ENCODE assay signal across 17 cellular contexts in genomic region chr15:55552461-55552860, GRCh38. TPM values are rescaled to one million over a fixed set of nuclear protein-coding genes. Genes with fewer than 3 reads are reported as not detected.
DNase-seq lines count a peak whose midpoint lies in the region; TF ChIP-seq lines count a peak whose summit lies in the region.
"Had no signal": no experiment of that assay in that cellular context is flagged by ENCODE, and none has a peak within 500 bp of the region (broad histone marks: within the 10 kb centered on the region; RNA-seq: fewer than 3 reads in every experiment).

No MANE protein-coding gene starts in this region.

- peaks cover 23% of the 10 kb centered on the region for H3K9me3 Mint-ChIP-seq in glutamatergic neuron (ENCODE audit: unreplicated experiment)

- no peaks in the 10 kb centered on the region for H3K36me3 ChIP-seq in BLaER1
- peaks cover 3% of the 10 kb centered on the region for H3K36me3 ChIP-seq in SJCRH30
- H3K36me3 ChIP-seq in trophoblast cell (ENCODE audit: control insufficient read depth in 1 of 2, insufficient read depth in 2 of 2, low read length in 2 of 2), result no peaks in the 10 kb centered on the region

- H3K4me1 ChIP-seq in BLaER1 (peaks cover 20% of the 10 kb centered on the region), SJCRH30 (peaks cover 8% of the 10 kb centered on the region), trophoblast cell (ENCODE audit: control insufficient read depth in 1 of 2, insufficient read depth in 2 of 2, low read length in 2 of 2) (peaks cover 0 to 9% of the 10 kb centered on the region in 2 experiments)

- peak overlapping the region; percentile 45 for H4K8ac ChIP-seq in trophoblast cell (ENCODE audit: low read depth, low read length)

- WGBS in trophoblast cell (ENCODE audit: extremely low coverage, insufficient coverage, insufficient read length), result no CpG with 5 or more reads among the region's 5 CpGs

- no peak overlapping the region for H3K23ac ChIP-seq in trophoblast cell (ENCODE audit: low read length)

- no peaks in the 10 kb centered on the region for H3K79me2 ChIP-seq in trophoblast cell (ENCODE audit: control insufficient read depth, insufficient read depth, low read length, poor library complexity)

- H3K18ac ChIP-seq in trophoblast cell (ENCODE audit: low read length), result no peak overlapping the region

- H4K20me1 ChIP-seq in BLaER1, result no peaks in the 10 kb centered on the region

- peak overlapping the region; percentile 62 for H2BK5ac ChIP-seq in trophoblast cell (ENCODE audit: low read depth, low read length, poor library complexity)

- H3K79me1 ChIP-seq in trophoblast cell (ENCODE audit: low read length), result peaks cover 9% of the 10 kb centered on the region

- H3K4ac ChIP-seq in trophoblast cell (ENCODE audit: low read depth, low read length), result no peak overlapping the region

- H3K9ac ChIP-seq in BLaER1 (no peak overlapping the region), trophoblast cell (ENCODE audit: low read length) (no peak overlapping the region)
- H3K9ac ChIP-seq: KMS-11 had no signal

- no peak overlapping the region for H2AFZ ChIP-seq in trophoblast cell (ENCODE audit: insufficient read depth, low read length, poor library complexity)

- peak overlapping the region; percentile 12 for H2BK12ac ChIP-seq in trophoblast cell (ENCODE audit: low read length)

- peak overlapping the region; percentile 72 for H4K91ac ChIP-seq in trophoblast cell (ENCODE audit: low read depth, low read length)

- peak overlapping the region; percentile 30 for H3K14ac ChIP-seq in trophoblast cell (ENCODE audit: low read length)

- peaks cover 8% of the 10 kb centered on the region for H3K4me1 Mint-ChIP-seq in glutamatergic neuron (ENCODE audit: low read depth, unreplicated experiment)

- H3K4me3 ChIP-seq in BLaER1 (peak overlapping the region; percentile 7; the same call in 1 of the 2 replicates), SJCRH30 (peak overlapping the region; percentile 50), trophoblast cell (ENCODE audit: low read depth, low read length) (no peak overlapping the region)

- DNase-seq in SJCRH30 (peak; percentile 74 to 78), glutamatergic neuron (no peak), trophoblast cell (no peak), anterior cingulate cortex (lab: John Stamatoyannopoulos, UW) (no peak), kidney glomerular epithelial cell (lab: John Stamatoyannopoulos, UW) (no peak), T1000 (lab: John Stamatoyannopoulos, UW) (no peak), UCSD-AML1 (lab: John Stamatoyannopoulos, UW; ENCODE audit: unreplicated experiment) (no peak)
- DNase-seq: 8988T, COR-L47, DMS153, MM.1S, NCI-H1105 treated with DMSO at 0.1 percent for 48 hours, NCI-H1930, NCI-H510A had no signal

- H3K4me3 Mint-ChIP-seq in glutamatergic neuron (ENCODE audit: unreplicated experiment), result peak overlapping the region; percentile 71

- no peaks in the 10 kb centered on the region for H3K27me3 ChIP-seq in BLaER1
- no peaks in the 10 kb centered on the region for H3K27me3 ChIP-seq in SJCRH30
- H3K27me3 ChIP-seq in trophoblast cell (ENCODE audit: insufficient read depth, low read length), result no peaks in the 10 kb centered on the region

- H3K36me3 Mint-ChIP-seq in glutamatergic neuron (ENCODE audit: unreplicated experiment), result peaks cover 27% of the 10 kb centered on the region

- no peak overlapping the region for H4K12ac ChIP-seq in trophoblast cell (ENCODE audit: low read depth, low read length)

- peak overlapping the region; percentile 93 for H3K27ac Mint-ChIP-seq in glutamatergic neuron (ENCODE audit: unreplicated experiment)

- peak overlapping the region; percentile 62 for H2BK120ac ChIP-seq in trophoblast cell (ENCODE audit: insufficient read depth, low read length, poor library complexity)

- peaks cover 48% of the 10 kb centered on the region for H3K9me3 ChIP-seq in BLaER1
- H3K9me3 ChIP-seq in SJCRH30 (replicated peaks), result peaks cover 22% of the 10 kb centered on the region
- no peaks in the 10 kb centered on the region for H3K9me3 ChIP-seq in trophoblast cell (ENCODE audit: insufficient read depth, low read depth, low read length)

- no peak for TF ChIP-seq CTCF in glutamatergic neuron (IDR thresholded peaks at IDR 0.05; ENCODE audit: partially characterized antibody, unreplicated experiment)

- H2AK5ac ChIP-seq in trophoblast cell (ENCODE audit: low read length), result no peak overlapping the region

- H3K27ac ChIP-seq in BLaER1, result peak overlapping the region; percentile 62
- peak overlapping the region; percentile 96 for H3K27ac ChIP-seq in SJCRH30
- H3K27ac ChIP-seq in trophoblast cell (ENCODE audit: low read depth, low read length), result peak overlapping the region; percentile 79
- H3K27ac ChIP-seq: C4-2B, KMS-11 had no signal

- H3K4me2 ChIP-seq in BLaER1 (peak overlapping the region; percentile 75), trophoblast cell (ENCODE audit: low read length) (no peak overlapping the region)
- H3K4me2 ChIP-seq: KMS-11 had no signal

- peaks cover 6% of the 10 kb centered on the region for H3K27me3 Mint-ChIP-seq in glutamatergic neuron (ENCODE audit: unreplicated experiment)

RNA-seq across cellular contexts. Expression of gene PYGO1, which starts 35.7 kb away (rescaled TPM):
- total RNA-seq in SJCRH30 (2014; rRNA removed; shearing (Covaris generic)), result 22.0 and 24.3 TPM in 2 replicates
- 7.8 TPM for total RNA-seq in glutamatergic neuron (ENCODE audit: unreplicated experiment)
- 2.7 and 2.8 TPM in 2 replicates for polyA plus RNA-seq in trophoblast cell (2013)

RNA-seq across cellular contexts. Expression of gene DNAAF4, which starts 44.4 kb away (rescaled TPM):
- 0.30 and 1.1 TPM in 2 replicates for total RNA-seq in SJCRH30 (2014; rRNA removed; shearing (Covaris generic))
- 1.3 TPM for total RNA-seq in glutamatergic neuron (ENCODE audit: unreplicated experiment)
- 2.6 and 2.7 TPM in 2 replicates for polyA plus RNA-seq in trophoblast cell (2013)

Comparison
In these comparisons a context has a peak if more than half of its experiments do, and no peak if none do; other contexts are left out.
1. DNase-seq: peak in SJCRH30 (2 of 2); none in glutamatergic neuron (single experiment), trophoblast cell (0 of 2), anterior cingulate cortex (0 of 58), kidney glomerular epithelial cell (single experiment), T1000 (single experiment) and UCSD-AML1 (single experiment).
2. Peak in every context shown above with its lines, with median percentiles within 50 percentile points of each other: H3K27ac ChIP-seq.